33 cellular contexts compared by ENCODE assay signal in the genomic region with DNA sequence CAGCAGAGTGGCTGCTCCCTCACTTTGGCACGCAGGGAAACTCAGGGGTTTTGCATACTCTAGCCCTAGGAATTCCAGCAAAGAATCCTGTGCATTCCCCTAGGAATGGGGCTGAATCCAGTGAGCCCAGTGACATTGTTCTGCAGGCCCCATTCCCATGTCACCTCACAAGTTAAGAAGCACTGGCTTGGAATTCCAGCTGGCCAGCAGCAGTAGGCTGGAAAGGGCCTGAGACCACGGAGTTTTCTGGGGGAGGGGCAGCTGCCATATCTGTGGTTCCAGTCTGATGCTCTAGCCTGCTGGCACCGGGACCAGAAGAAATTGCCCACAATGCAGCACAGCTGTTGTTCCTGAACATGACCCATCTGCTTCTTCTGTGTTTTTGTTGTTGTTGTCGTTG.
"Had no signal": no experiment of that assay in that cellular context is flagged by ENCODE, and none has a peak within 500 bp of the region (broad histone marks: within the 10 kb centered on the region; RNA-seq: fewer than 3 reads in every experiment).

No MANE protein-coding gene starts in this region.

- H3K4me1 Mint-ChIP-seq: activated CD4-positive, alpha-beta memory T cell treated with anti-CD3 and anti-CD28 coated beads, Interleukin-2, amount 10 ng/mL, durations not matched to agents 7 days and 5 days; activated CD8-positive, alpha-beta memory T cell treated with anti-CD3 and anti-CD28 coated beads, Interleukin-2, amount 10 ng/mL, durations not matched to agents 7 days and 5 days; activated naive CD4-positive, alpha-beta T cell treated with anti-CD3 and anti-CD28 coated beads, Interleukin-2, amount 10 ng/mL, durations not matched to agents 7 days and 5 days; activated naive CD8-positive, alpha-beta T cell treated with anti-CD3 and anti-CD28 coated beads, Interleukin-2, amount 50 U/mL, for 24 hours; T-cell; T-helper 17 cell had no signal

- DNase-seq: activated CD4-positive, alpha-beta memory T cell treated with anti-CD3 and anti-CD28 coated beads, Interleukin-2, amount 10 ng/mL, durations not matched to agents 7 days and 5 days; activated CD4-positive, alpha-beta T cell treated with anti-CD3 and anti-CD28 coated beads for 1 hour; activated CD4-positive, alpha-beta T cell treated with anti-CD3 and anti-CD28 coated beads for 48 hours; activated CD4-positive, CD25-positive, alpha-beta regulatory T cell; activated CD8-positive, alpha-beta memory T cell treated with anti-CD3 and anti-CD28 coated beads for 24 hours; activated CD8-positive, alpha-beta memory T cell treated with anti-CD3 and anti-CD28 coated beads, Interleukin-2, amount 10 ng/mL, durations not matched to agents 7 days and 5 days; activated CD8-positive, alpha-beta memory T cell treated with anti-CD3 and anti-CD28 coated beads, Interleukin-2, amount 50 U/mL, for 48 hours; activated effector memory CD4-positive, alpha-beta T cell treated with Interleukin-2 at 50 U/mL for 16 hours; activated naive CD4-positive, alpha-beta T cell treated with anti-CD3 and anti-CD28 coated beads, Interleukin-2, amount 10 ng/mL, durations not matched to agents 7 days and 5 days; activated naive CD8-positive, alpha-beta T cell treated with anti-CD3 and anti-CD28 coated beads, Interleukin-2, amount 50 U/mL, for 24 hours; activated T-cell treated with anti-CD3 and anti-CD28 coated beads, Interleukin-2, amount 50 U/mL, for 48 hours; aorta; brain microvascular endothelial cell; MM.1S; MV-4-11; NCI-H1092; NCI-H1436 treated with DMSO at 0.1 percent for 48 hours; NCI-H1694 treated with DMSO at 0.1 percent for 48 hours; NCI-H2029; NCI-H510A; NCI-H526; Peyer's patch; RPMI8226; SHP77 treated with DMSO at 0.1 percent for 48 hours; SK-N-SH; T-cell; T-helper 17 cell; T-helper 9 cell had no signal

- H3K27me3 ChIP-seq: brain microvascular endothelial cell, Peyer's patch, SJSA1 had no signal

- H3K36me3 ChIP-seq: brain microvascular endothelial cell, Peyer's patch, SJSA1 had no signal

- H3K4me3 Mint-ChIP-seq: activated CD4-positive, alpha-beta memory T cell treated with anti-CD3 and anti-CD28 coated beads, Interleukin-2, amount 10 ng/mL, durations not matched to agents 7 days and 5 days; activated CD8-positive, alpha-beta memory T cell treated with anti-CD3 and anti-CD28 coated beads, Interleukin-2, amount 10 ng/mL, durations not matched to agents 7 days and 5 days; activated naive CD4-positive, alpha-beta T cell treated with anti-CD3 and anti-CD28 coated beads, Interleukin-2, amount 10 ng/mL, durations not matched to agents 7 days and 5 days; activated naive CD8-positive, alpha-beta T cell; activated naive CD8-positive, alpha-beta T cell treated with anti-CD3 and anti-CD28 coated beads, Interleukin-2, amount 50 U/mL, for 24 hours; T-cell; T-helper 17 cell had no signal

- ATAC-seq: activated CD8-positive, alpha-beta memory T cell treated with anti-CD3 and anti-CD28 coated beads, Interleukin-2, amount 10 ng/mL, durations not matched to agents 7 days and 5 days; activated naive CD8-positive, alpha-beta T cell treated with anti-CD3 and anti-CD28 coated beads, Interleukin-2, amount 50 U/mL, for 24 hours; PC-3; T-cell; T-helper 17 cell had no signal

- H3K36me3 Mint-ChIP-seq: T-cell had no signal

- H3K4me3 ChIP-seq: Peyer's patch, SJSA1 had no signal

- H3K4me1 ChIP-seq: Peyer's patch, SJSA1 had no signal

- H3K27me3 Mint-ChIP-seq: T-helper 17 cell had no signal

- H3K9ac ChIP-seq: KMS-11, SK-N-SH had no signal

- H3K4me2 ChIP-seq: KMS-11, SK-N-SH had no signal

- H3K9me3 Mint-ChIP-seq: activated naive CD8-positive, alpha-beta T cell treated with anti-CD3 and anti-CD28 coated beads, Interleukin-2, amount 50 U/mL, for 24 hours had no signal

- H3K27ac ChIP-seq: brain microvascular endothelial cell, KMS-11, Peyer's patch, SJSA1, VCaP had no signal

- H3K27ac Mint-ChIP-seq: activated CD4-positive, alpha-beta memory T cell treated with anti-CD3 and anti-CD28 coated beads, Interleukin-2, amount 10 ng/mL, durations not matched to agents 7 days and 5 days; activated CD8-positive, alpha-beta memory T cell treated with anti-CD3 and anti-CD28 coated beads, Interleukin-2, amount 10 ng/mL, durations not matched to agents 7 days and 5 days; activated naive CD4-positive, alpha-beta T cell treated with anti-CD3 and anti-CD28 coated beads, Interleukin-2, amount 10 ng/mL, durations not matched to agents 7 days and 5 days; activated naive CD8-positive, alpha-beta T cell; activated naive CD8-positive, alpha-beta T cell treated with anti-CD3 and anti-CD28 coated beads, Interleukin-2, amount 50 U/mL, for 24 hours; T-cell; T-helper 17 cell had no signal
